ENCODE assay signal across 8 cellular contexts in genomic region chr15:101277038-101277822, GRCh38. TPM values are rescaled to one million over a fixed set of nuclear protein-coding genes. Genes with fewer than 3 reads are reported as not detected.
A peak's percentile ranks its signal among the peaks of the same experiment; 100 is the strongest.
DNase-seq lines count a peak whose midpoint lies in the region; ATAC-seq, FAIRE-seq and TF ChIP-seq lines count a peak whose summit lies in the region.

TSS of gene SELENOS (minus strand) at chr15:101277485. CDS start at chr15:101277417, 68 bp downstream.

- H3K4me2 ChIP-seq in OCI-LY1 (ENCODE audit: low read length) (peak within 1 kb of the TSS; percentile 100), endothelial cell of umbilical vein (ENCODE audit: insufficient read depth, low read length) (peak within 1 kb of the TSS; percentile 81)

- peak; percentile 79 for ATAC-seq in GM19455 (IDR thresholded peaks at IDR 0.05; ENCODE audit: unreplicated experiment)

- intact Hi-C loops in endothelial cell of umbilical vein (cut with micrococcal nuclease): loop anchor here (1.0 to 5.0 kb wide), 3 partner anchors 17 to 555 kb away; no protein-coding TSS in a partner anchor

- H4K20me1 ChIP-seq in OCI-LY1 (ENCODE audit: insufficient read depth, low read length): no peaks in the 10 kb centered on the region
- no peaks in the 10 kb centered on the region for H4K20me1 ChIP-seq in endothelial cell of umbilical vein (replicated peaks; ENCODE audit: control insufficient read depth, extremely low read depth, insufficient read depth, low read length)

- H3K4me3 ChIP-seq in OCI-LY1 (ENCODE audit: low read depth, low read length, poor library complexity, severe bottlenecking) (peak within 1 kb of the TSS; percentile 100), endothelial cell of umbilical vein (replicated peaks in 1 of 3; ENCODE audit: insufficient read depth in 1 of 3, low read depth in 1 of 3, low read length in 3 of 3) (peak within 1 kb of the TSS; percentile 63 to 98 (median 82))

- TF ChIP-seq CTCF in OCI-LY1 (IDR thresholded peaks at IDR 0.05; ENCODE audit: low read length) (no peak), endothelial cell of umbilical vein (IDR thresholded peaks at IDR 0.05; ENCODE audit: extremely low read depth in 1 of 2, insufficient read depth in 1 of 2, low read depth in 1 of 2, low read length in 2 of 2) (no peak)

- H3K9me3 ChIP-seq in OCI-LY1 (ENCODE audit: low read length) (no peaks in the 10 kb centered on the region), endothelial cell of umbilical vein (replicated peaks; ENCODE audit: control insufficient read depth, insufficient read depth, low read length) (no peaks in the 10 kb centered on the region)

- peak; percentile 59 for FAIRE-seq in endothelial cell of umbilical vein (lab: Jason Lieb, UNC)

- peak; percentile 44 for TF ChIP-seq POLR2A in endothelial cell of umbilical vein (IDR thresholded peaks at IDR 0.05; ENCODE audit: low read depth, low read length)

- H3K27me3 ChIP-seq in OCI-LY1 (ENCODE audit: insufficient read depth, low read length) (no peaks in the 10 kb centered on the region), endothelial cell of umbilical vein (ENCODE audit: control insufficient read depth in 2 of 2, insufficient read depth in 2 of 2, low read length in 2 of 2) (no peaks in the 10 kb centered on the region)

- H3K4me1 ChIP-seq in OCI-LY1 (ENCODE audit: insufficient read depth, low read length, severe bottlenecking) (peaks cover 19% of the 10 kb centered on the region), endothelial cell of umbilical vein (ENCODE audit: control insufficient read depth, extremely low read depth, insufficient read depth, low read length) (peaks cover 11% of the 10 kb centered on the region)

- no peaks in the 10 kb centered on the region for H3K9me1 ChIP-seq in endothelial cell of umbilical vein (replicated peaks; ENCODE audit: control insufficient read depth, extremely low read depth, insufficient read depth, low read length)

- H3K9ac ChIP-seq in OCI-LY1 (ENCODE audit: low read length): peak within 1 kb of the TSS; percentile 98
- H3K9ac ChIP-seq in endothelial cell of umbilical vein (replicated peaks; ENCODE audit: extremely low read depth, insufficient read depth, low read length): peak within 1 kb of the TSS; percentile 82

- dilution Hi-C loops in endothelial cell of umbilical vein (cut with MboI; ENCODE audit: extremely low pct_ligation_motif_present, low sequenced_read_pairs): no loop called here

- BruUV-seq in endothelial cell of umbilical vein (replicated peaks; lab: Mats Ljungman, UMichigan): TSS peak; percentile 62

- no peaks in the 10 kb centered on the region for H3F3A ChIP-seq in OCI-LY1 (ENCODE audit: insufficient read depth, low read length)

- H3K79me2 ChIP-seq in OCI-LY1 (ENCODE audit: insufficient read depth, low read length) (peaks cover 8% of the 10 kb centered on the region; the same call in 1 of the 2 replicates), endothelial cell of umbilical vein (ENCODE audit: control insufficient read depth, insufficient read depth, low read length) (peaks cover 19% of the 10 kb centered on the region)

- DNase-seq in COLO668 (lab: John Stamatoyannopoulos, UW; ENCODE audit: unreplicated experiment) (peak; percentile 95), HK-2 (ENCODE audit: unreplicated experiment) (peak; percentile 74), activated T-cell treated with anti-CD3 and anti-CD28 coated beads for 1 hour (ENCODE audit: low read depth) (peak; percentile 89), endothelial cell of umbilical vein (ENCODE audit: low read depth, low spot score) (peak; percentile 89), middle frontal gyrus (ENCODE audit: extremely low spot score, low spot score) (peak; percentile 80)
- peak; percentile 80 to 91 for DNase-seq in stimulated activated CD8-positive, alpha-beta memory T cell treated with anti-CD3 and anti-CD28 coated beads, Interleukin-2, amount 100 ng/mL, for 48 hours (ENCODE audit: low read depth in 2 of 2)

- H3K9me2 ChIP-seq in OCI-LY1 (ENCODE audit: low read depth, low read length): no peaks in the 10 kb centered on the region

- CTCF ChIA-PET in endothelial cell of umbilical vein (lab: Charles Lee): interaction anchor here (0.9 to 1.8 kb wide), 5 partner anchors 12 to 365 kb away, joined by 3 to 13 read pairs (median 3); no protein-coding TSS in a partner anchor

- H3K36me3 ChIP-seq in OCI-LY1 (ENCODE audit: insufficient read depth, low read length) (peaks cover 66% of the 10 kb centered on the region), endothelial cell of umbilical vein (ENCODE audit: control insufficient read depth in 2 of 2, extremely low read depth in 1 of 2, insufficient read depth in 2 of 2, low read length in 2 of 2) (peaks cover 24 to 26% of the 10 kb centered on the region in 2 experiments)

- POLR2A ChIA-PET in endothelial cell of umbilical vein (lab: Charles Lee): no interaction called here

- peak within 1 kb of the TSS; percentile 13 for H3K27ac ChIP-seq in OCI-LY1 (ENCODE audit: low read depth, low read length, poor library complexity, severe bottlenecking)
- peak within 1 kb of the TSS; percentile 75 for H3K27ac ChIP-seq in endothelial cell of umbilical vein (ENCODE audit: insufficient read depth, low read depth, low read length)

- H2AFZ ChIP-seq in OCI-LY1 (ENCODE audit: low read length) (peak within 1 kb of the TSS; percentile 97), endothelial cell of umbilical vein (ENCODE audit: low read depth, low read length) (peak within 1 kb of the TSS; percentile 85)

TF ChIP-seq in endothelial cell of umbilical vein, 7 proteins besides CTCF, POLR2A, EP300 and RAD21:
- no peak for TF ChIP-seq JUN (IDR thresholded peaks at IDR 0.05; ENCODE audit: borderline replicate concordance, insufficient read depth, insufficient read length, low read depth)
- TF ChIP-seq POLR2AphosphoS5 (IDR thresholded peaks at IDR 0.05; ENCODE audit: insufficient read depth, low read depth, low read length): peak; percentile 84
- TF ChIP-seq MAX (IDR thresholded peaks at IDR 0.05; ENCODE audit: insufficient read depth, insufficient read length): peak; percentile 73

RNA-seq across cellular contexts. Expression of gene SELENOS, which starts in this region (rescaled TPM):
- total RNA-seq in endothelial cell of umbilical vein: 70.4 and 73.2 TPM in 2 replicates
- polyA plus RNA-seq in endothelial cell of umbilical vein: 92.4 and 101 TPM in 2 replicates
- 91.0 and 96.0 TPM in 2 replicates for polyA plus RNA-seq in endothelial cell of umbilical vein (2011; cell fraction: cytosol; rRNA removed)
- 51.8 and 63.9 TPM in 2 replicates for polyA plus RNA-seq in endothelial cell of umbilical vein (2011; cell fraction: nucleus; rRNA removed)
- 61.3 and 63.3 TPM in 2 replicates for polyA plus RNA-seq in endothelial cell of umbilical vein (2012)
- polyA minus RNA-seq in endothelial cell of umbilical vein: 43.7 and 45.2 TPM in 2 replicates
- 19.3 TPM for polyA minus RNA-seq in endothelial cell of umbilical vein (2011; cell fraction: cytosol; rRNA and poly(A)+ RNA removed)
- polyA minus RNA-seq in endothelial cell of umbilical vein (2011; cell fraction: nucleus; rRNA and poly(A)+ RNA removed): 39.9 and 51.3 TPM in 2 replicates

Comparison
In these comparisons a context has a peak if more than half of its experiments do, and no peak if none do; other contexts are left out.
1. Peak in every context shown above with its lines: DNase-seq, ATAC-seq, H3K4me3 ChIP-seq and H3K27ac ChIP-seq.